ENCODE assay signal across 19 cellular contexts in genomic region chr6:24673625-24674024, GRCh38. TPM values are rescaled to one million over a fixed set of nuclear protein-coding genes. Genes with fewer than 3 reads are reported as not detected.
"Had no signal": no experiment of that assay in that cellular context is flagged by ENCODE, and none has a peak within 500 bp of the region (broad histone marks: within the 10 kb centered on the region; RNA-seq: fewer than 3 reads in every experiment).

No MANE protein-coding gene starts in this region.

- H3K36me3 ChIP-seq: ascending aorta, breast epithelium, heart right ventricle, lower lobe of right lung, prostate gland, tibial artery had no signal

- H3K27ac ChIP-seq: ascending aorta, breast epithelium, gastrocnemius medialis, heart right ventricle, lower lobe of right lung, prostate gland, tibial artery had no signal

- H3K9me3 ChIP-seq: ascending aorta, gastrocnemius medialis, lower lobe of right lung, prostate gland, tibial artery had no signal

- H3K27me3 ChIP-seq: ascending aorta, breast epithelium, gastrocnemius medialis, heart right ventricle, tibial artery had no signal

- ATAC-seq: activated T-helper 17 cell treated with anti-CD3 and anti-CD28 coated beads, Interleukin-2, amount 50 U/mL, for 72 hours; gastrocnemius medialis; heart right ventricle; left cardiac atrium; lower lobe of right lung; right cardiac atrium had no signal

- H3K4me1 ChIP-seq: ascending aorta, breast epithelium, prostate gland had no signal

- H3K4me3 ChIP-seq: ascending aorta, breast epithelium, gastrocnemius medialis, heart right ventricle, lower lobe of right lung, prostate gland, tibial artery had no signal

- DNase-seq: activated CD4-positive, CD25-positive, alpha-beta regulatory T cell treated with anti-CD3 and anti-CD28 coated beads, Interleukin-2, amount 50 U/mL, for 72 hours; activated naive CD4-positive, alpha-beta T cell treated with anti-CD3 and anti-CD28 coated beads, Interleukin-2, amount 10 ng/mL, durations not matched to agents 7 days and 5 days; activated T-cell treated with anti-CD3 and anti-CD28 coated beads for 4 hours; cerebellar nuclear complex; effector memory CD4-positive, alpha-beta T cell; gastrocnemius medialis; heart right ventricle; left cardiac atrium; lower lobe of right lung; midbrain; right cardiac atrium; small intestine; stimulated activated CD4-positive, alpha-beta T cell treated with anti-CD3 and anti-CD28 coated beads, Interleukin-4, amount 100 ng/mL, for 24 hours; stimulated activated naive CD4-positive, alpha-beta T cell; tibial artery had no signal

RNA-seq across cellular contexts. Expression of gene KIAA0319, which starts 27.6 kb away (rescaled TPM):
- total RNA-seq: ascending aorta, gastrocnemius medialis had no signal
- polyA plus RNA-seq: heart right ventricle, right cardiac atrium had no signal
